In the genomic region with DNA sequence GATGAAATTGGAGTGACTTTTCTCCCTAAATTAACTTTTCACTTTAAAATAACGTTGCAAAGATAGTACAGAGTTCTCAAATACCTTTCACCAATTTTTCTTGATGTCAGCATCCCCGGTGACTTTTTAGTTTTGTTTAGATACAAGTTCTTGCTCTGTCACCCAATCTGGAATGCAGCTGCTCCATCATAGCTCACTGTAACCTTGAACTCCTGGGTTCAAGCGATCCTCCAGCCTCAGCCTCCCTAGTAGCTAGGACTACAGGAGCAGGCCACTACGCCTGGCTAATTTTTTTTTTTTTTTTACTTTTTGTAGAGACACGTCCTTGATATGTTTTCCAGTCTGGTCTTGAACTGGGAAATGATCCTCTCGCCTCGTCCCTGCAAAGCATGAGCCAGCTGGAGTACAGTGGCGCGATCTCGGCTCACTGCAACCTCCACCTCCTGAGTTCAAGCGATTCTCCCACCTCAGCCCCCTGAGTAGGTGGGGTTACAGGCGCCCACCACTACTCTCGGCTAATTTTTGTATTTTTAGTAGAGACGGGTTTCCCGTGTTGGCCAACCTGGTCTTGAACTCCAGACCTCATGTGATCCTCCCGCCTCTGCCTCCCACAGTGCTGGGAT, we compare ENCODE assay signal across 8 cellular contexts. TPM values are rescaled to one million over a fixed set of nuclear protein-coding genes. Genes with fewer than 3 reads are reported as not detected.
DNase-seq lines count a peak whose midpoint lies in the region; ATAC-seq and TF ChIP-seq lines count a peak whose summit lies in the region.

No MANE protein-coding gene starts in this region.

- peak overlapping the region; percentile 100 for H3K27ac Mint-ChIP-seq in neural crest cell (ENCODE audit: unreplicated experiment)

- no peaks in the 10 kb centered on the region for H3K9me3 ChIP-seq in ES-I3 (ENCODE audit: control insufficient read depth, insufficient read depth, low read length)
- peaks cover 21% of the 10 kb centered on the region for H3K9me3 ChIP-seq in OCI-LY7 (ENCODE audit: low read length)
- H3K9me3 ChIP-seq in duodenal mucosa (ENCODE audit: control insufficient read depth in 1 of 2, low read length in 2 of 2) = no peaks in the 10 kb centered on the region

- peak; percentile 30 for DNase-seq in OCI-LY7 (ENCODE audit: low spot score)
- DNase-seq in neural crest cell (ENCODE audit: low read depth, low spot score) = no peak
- DNase-seq in GM10266 (ENCODE audit: extremely low spot score) = no peak
- no peak for DNase-seq in NCI-H187 treated with DMSO at 0.1 percent for 48 hours (lab: John Stamatoyannopoulos, UW)

- no peak for ATAC-seq in HG02763 (IDR thresholded peaks at IDR 0.05; ENCODE audit: unreplicated experiment)
- ATAC-seq in HG02759 (IDR thresholded peaks at IDR 0.05; ENCODE audit: unreplicated experiment) = no peak

- no peaks in the 10 kb centered on the region; the same call in 1 of the 2 replicates for H3K4me1 ChIP-seq in ES-I3 (ENCODE audit: insufficient read depth, low read length)
- H3K4me1 ChIP-seq in OCI-LY7 (ENCODE audit: insufficient read depth, low read length, poor library complexity, severe bottlenecking) = peaks cover 27% of the 10 kb centered on the region
- peaks cover 19 to 35% of the 10 kb centered on the region in 2 donors for H3K4me1 ChIP-seq in duodenal mucosa (ENCODE audit: control insufficient read depth in 1 of 2, insufficient read depth in 2 of 2, low read length in 2 of 2)

- H4K20me1 ChIP-seq in OCI-LY7 (ENCODE audit: insufficient read depth, low read length) = no peaks in the 10 kb centered on the region

- peak overlapping the region; percentile 97 for H3K4me3 Mint-ChIP-seq in neural crest cell

- intact Hi-C loops in OCI-LY7 (cut with micrococcal nuclease; ENCODE audit: unreplicated experiment) = loop anchor here (2.0 kb wide), 1 partner anchor 83 kb away; a partner anchor contains a TSS

- peak overlapping the region; percentile 77 for H3K4me2 ChIP-seq in OCI-LY7 (ENCODE audit: low read length)

- POLR2A ChIA-PET in OCI-LY7 (lab: Charles Lee) = interaction anchor here (0.6 to 3.1 kb wide), 13 partner anchors 7 to 83 kb away, joined by 3 to 23 read pairs (median 5); a partner anchor contains a TSS

- no peaks in the 10 kb centered on the region for H3K27me3 ChIP-seq in duodenal mucosa (ENCODE audit: control insufficient read depth in 1 of 2, insufficient read depth in 2 of 2, low read length in 2 of 2)

- no peaks in the 10 kb centered on the region for H3K9me3 Mint-ChIP-seq in neural crest cell

- no TSS peak for BruUV-seq in OCI-LY7 (replicated peaks; lab: Mats Ljungman, UMichigan)

- no peak for TF ChIP-seq CTCF in OCI-LY7 (conservative IDR thresholded peaks at IDR 0.05; ENCODE audit: low read length)
- no peak for TF ChIP-seq CTCF in neural crest cell (conservative IDR thresholded peaks at IDR 0.05)
- TF ChIP-seq CTCF in GM10266 (IDR thresholded peaks at IDR 0.05; ENCODE audit: control insufficient read depth, insufficient read depth, low read depth, missing control alignments) = no peak

- peaks cover 33% of the 10 kb centered on the region for H3K4me1 Mint-ChIP-seq in neural crest cell

- no peaks in the 10 kb centered on the region for H3K9me2 ChIP-seq in OCI-LY7 (ENCODE audit: insufficient read depth, low read length)

- H3K27me3 Mint-ChIP-seq in neural crest cell (ENCODE audit: low read depth) = no peaks in the 10 kb centered on the region

- H3K9ac ChIP-seq in ES-I3 (ENCODE audit: low read depth, low read length) (peak overlapping the region; percentile 98), duodenal mucosa (ENCODE audit: low read depth in 1 of 2, low read length in 2 of 2) (peak overlapping the region; percentile 84)

- H2AFZ ChIP-seq in OCI-LY7 (ENCODE audit: low read length) = peak overlapping the region; percentile 78

- H3K27ac ChIP-seq in OCI-LY7 (ENCODE audit: low read depth, low read length, poor library complexity, severe bottlenecking) = peak overlapping the region; percentile 94
- H3K27ac ChIP-seq in duodenal mucosa (ENCODE audit: low read depth, low read length) = peak overlapping the region; percentile 91

- H3K36me3 ChIP-seq in ES-I3 (ENCODE audit: insufficient read depth, low read length) = no peaks in the 10 kb centered on the region; the same call in 1 of the 2 replicates
- H3K36me3 ChIP-seq in OCI-LY7 (ENCODE audit: insufficient read depth, low read length) = peaks cover 44% of the 10 kb centered on the region
- peaks cover 7 to 18% of the 10 kb centered on the region in 2 donors for H3K36me3 ChIP-seq in duodenal mucosa (ENCODE audit: control insufficient read depth in 1 of 2, insufficient read depth in 2 of 2, low read length in 2 of 2)

- H3K79me2 ChIP-seq in OCI-LY7 (ENCODE audit: insufficient read depth, low read depth, low read length) = peaks cover 40% of the 10 kb centered on the region

- CTCF ChIA-PET in OCI-LY7 (lab: Charles Lee; ENCODE audit: unreplicated experiment) = interaction anchor here (0.6 kb wide), 1 partner anchor 20 kb away, joined by 4 read pairs; no protein-coding TSS in a partner anchor

- H3K36me3 Mint-ChIP-seq in neural crest cell (ENCODE audit: low read depth) = peaks cover 13% of the 10 kb centered on the region

- peak overlapping the region; percentile 91 for H3K4me3 ChIP-seq in OCI-LY7 (ENCODE audit: low read depth, low read length, poor library complexity, severe bottlenecking)
- peak overlapping the region; percentile 89 to 98 for H3K4me3 ChIP-seq in duodenal mucosa (ENCODE audit: low read depth in 1 of 2, low read length in 2 of 2)

RNA-seq across cellular contexts. Expression of a gene that starts 0.7 kb away (rescaled TPM):
- 10.4 and 16.4 TPM in 2 replicates for total RNA-seq in OCI-LY7 (2014; rRNA removed; shearing (Covaris generic))
- total RNA-seq in OCI-LY7 (2022) (13.5 and 17.7 TPM in 2 replicates), neural crest cell (12.0 and 13.0 TPM in 2 replicates)

RNA-seq across cellular contexts. Expression of a gene that starts 0.9 kb away (rescaled TPM):
- total RNA-seq in OCI-LY7 (2014; rRNA removed; shearing (Covaris generic)) = 4.5 and 5.0 TPM in 2 replicates
- 5.7 and 8.2 TPM in 2 replicates for total RNA-seq in OCI-LY7 (2022)
- 5.2 and 6.6 TPM in 2 replicates for total RNA-seq in neural crest cell

RNA-seq across cellular contexts. Expression of a gene that starts 35.2 kb away (rescaled TPM):
- total RNA-seq in OCI-LY7 (2014; rRNA removed; shearing (Covaris generic)) = not detected in 2 replicates
- total RNA-seq in OCI-LY7 (2022) = not detected in 2 replicates
- total RNA-seq in neural crest cell = not detected in 2 replicates
